In genomic region chr6:3748208-3748701, GRCh38 we compare ENCODE assay signal across 1 cellular context.
A peak's percentile ranks its signal among the peaks of the same experiment; 100 is the strongest.
TF ChIP-seq lines count a peak whose summit lies in the region.

No MANE protein-coding gene starts in this region.

TF ChIP-seq in HepG2, 621 proteins besides CTCF, POLR2A, EP300 and RAD21 (continued from another document and continues in another):
- TF ChIP-seq ATF4 (CRISPR knock-in tag; IDR thresholded peaks at IDR 0.05) (0 out of 4 replicates have a peak, but pooled peaks of 1 of the 2 experiments have one; percentile 44), STAT6 (CRISPR knock-in tag; IDR thresholded peaks at IDR 0.05; ENCODE audit: borderline replicate concordance) (no peak), ZNF580 (CRISPR knock-in tag; IDR thresholded peaks at IDR 0.05; ENCODE audit: borderline replicate concordance, low read depth) (peak; percentile 67; the same call in 1 of the 2 replicates), SNAPC4 (CRISPR knock-in tag; IDR thresholded peaks at IDR 0.05) (no peak), PRDM10 (CRISPR knock-in tag; IDR thresholded peaks at IDR 0.05; ENCODE audit: low read depth) (no peak), ZNF83 (CRISPR knock-in tag; IDR thresholded peaks at IDR 0.05; ENCODE audit: borderline replicate concordance) (no peak), ZNF646 (CRISPR knock-in tag; IDR thresholded peaks at IDR 0.05) (peak; percentile 43; the same call in 1 of the 2 replicates), ZNF20 (CRISPR knock-in tag; IDR thresholded peaks at IDR 0.05) (no peak), ASH2L (IDR thresholded peaks at IDR 0.05; ENCODE audit: insufficient read length, low read depth, low read length) (peak; percentile 17), ZNF160 (CRISPR knock-in tag; IDR thresholded peaks at IDR 0.05) (0 out of 2 replicates have a peak, but pooled peaks have one; percentile 59), HMG20A (CRISPR knock-in tag; IDR thresholded peaks at IDR 0.05; ENCODE audit: borderline replicate concordance) (no peak; the same call in 1 of the 2 replicates), ZSCAN22 (CRISPR knock-in tag; IDR thresholded peaks at IDR 0.05) (no peak), ZBTB46 (CRISPR knock-in tag; IDR thresholded peaks at IDR 0.05; ENCODE audit: borderline replicate concordance) (no peak), SMYD3 (CRISPR knock-in tag; IDR thresholded peaks at IDR 0.05) (no peak), ZNF878 (CRISPR knock-in tag; IDR thresholded peaks at IDR 0.05) (no peak), MEF2D (CRISPR knock-in tag; IDR thresholded peaks at IDR 0.05) (no peak; the same call in 1 of the 2 replicates), FLYWCH1 (CRISPR knock-in tag; IDR thresholded peaks at IDR 0.05) (no peak), ARNTL (CRISPR knock-in tag; IDR thresholded peaks at IDR 0.05) (no peak), AGO1 (IDR thresholded peaks at IDR 0.05; ENCODE audit: low read depth, low read length, poor library complexity, severe bottlenecking) (no peak), ATF1 (CRISPR knock-in tag; IDR thresholded peaks at IDR 0.05) (no peak), ZNF616 (CRISPR knock-in tag; IDR thresholded peaks at IDR 0.05; ENCODE audit: low read depth) (no peak), HNF4G (IDR thresholded peaks at IDR 0.05; ENCODE audit: borderline replicate concordance, low read depth, low read length) (no peak), HNF4G (CRISPR knock-in tag; IDR thresholded peaks at IDR 0.05; ENCODE audit: borderline replicate concordance, low read depth) (0 out of 2 replicates have a peak, but pooled peaks have one; percentile 42), HNRNPLL (IDR thresholded peaks at IDR 0.05; ENCODE audit: low read depth, low read length, poor library complexity, severe bottlenecking) (no peak), PLRG1 (conservative IDR thresholded peaks at IDR 0.05) (no peak), ZNF232 (CRISPR knock-in tag; IDR thresholded peaks at IDR 0.05; ENCODE audit: borderline replicate concordance) (no peak), ZSCAN30 (CRISPR knock-in tag; IDR thresholded peaks at IDR 0.05) (no peak), RCOR2 (CRISPR knock-in tag; IDR thresholded peaks at IDR 0.05) (0 out of 2 replicates have a peak, but pooled peaks have one; percentile 55), ZNF260 (CRISPR knock-in tag; IDR thresholded peaks at IDR 0.05; ENCODE audit: borderline replicate concordance, low read depth) (no peak), CAMTA2 (CRISPR knock-in tag; IDR thresholded peaks at IDR 0.05; ENCODE audit: borderline replicate concordance) (no peak), CBX2 (IDR thresholded peaks at IDR 0.05; ENCODE audit: low read depth, low read length) (no peak), CBX2 (CRISPR knock-in tag; IDR thresholded peaks at IDR 0.05; ENCODE audit: low read depth) (no peak), ZFYVE20 (CRISPR knock-in tag; IDR thresholded peaks at IDR 0.05; ENCODE audit: borderline replicate concordance, low read depth) (no peak), MYPOP (CRISPR knock-in tag; IDR thresholded peaks at IDR 0.05) (no peak), HHEX (CRISPR knock-in tag; IDR thresholded peaks at IDR 0.05) (no peak), HNRNPL (IDR thresholded peaks at IDR 0.05; ENCODE audit: low read depth, low read length) (no peak), SALL2 (CRISPR knock-in tag; IDR thresholded peaks at IDR 0.05) (no peak), JDP2 (CRISPR knock-in tag; IDR thresholded peaks at IDR 0.05; ENCODE audit: borderline replicate concordance) (no peak), FOXM1 (CRISPR knock-in tag; IDR thresholded peaks at IDR 0.05) (no peak)
